1 cellular context compared by ENCODE assay signal in genomic region chr5:34490501-34491250, GRCh38.
TF ChIP-seq lines count a peak whose summit lies in the region.

No MANE protein-coding gene starts in this region.

TF ChIP-seq in GM23338, 12 proteins besides CTCF, POLR2A, EP300 and RAD21 (continued from another document):
- TF ChIP-seq ZNF462 (CRISPR knock-in tag; IDR thresholded peaks at IDR 0.05) = no peak
- TF ChIP-seq ZNF114 (CRISPR knock-in tag; IDR thresholded peaks at IDR 0.05) = no peak
- no peak for TF ChIP-seq EZH2 (IDR thresholded peaks at IDR 0.05; ENCODE audit: low read depth, unreplicated experiment)
- no peak for TF ChIP-seq JUNB (IDR thresholded peaks at IDR 0.05; ENCODE audit: unreplicated experiment)
- no peak for TF ChIP-seq CREB1 (CRISPR knock-in tag; IDR thresholded peaks at IDR 0.05; ENCODE audit: low read depth)
- TF ChIP-seq EZH2phosphoT487 (IDR thresholded peaks at IDR 0.05; ENCODE audit: unreplicated experiment) = no peak
- TF ChIP-seq NANOG (IDR thresholded peaks at IDR 0.05; ENCODE audit: borderline replicate concordance) = no peak
- no peak for TF ChIP-seq STAT1 (IDR thresholded peaks at IDR 0.05; ENCODE audit: unreplicated experiment)
- TF ChIP-seq POLR2AphosphoS5 (IDR thresholded peaks at IDR 0.05; ENCODE audit: low read depth) = no peak
